21 cellular contexts compared by ENCODE assay signal in the genomic region with DNA sequence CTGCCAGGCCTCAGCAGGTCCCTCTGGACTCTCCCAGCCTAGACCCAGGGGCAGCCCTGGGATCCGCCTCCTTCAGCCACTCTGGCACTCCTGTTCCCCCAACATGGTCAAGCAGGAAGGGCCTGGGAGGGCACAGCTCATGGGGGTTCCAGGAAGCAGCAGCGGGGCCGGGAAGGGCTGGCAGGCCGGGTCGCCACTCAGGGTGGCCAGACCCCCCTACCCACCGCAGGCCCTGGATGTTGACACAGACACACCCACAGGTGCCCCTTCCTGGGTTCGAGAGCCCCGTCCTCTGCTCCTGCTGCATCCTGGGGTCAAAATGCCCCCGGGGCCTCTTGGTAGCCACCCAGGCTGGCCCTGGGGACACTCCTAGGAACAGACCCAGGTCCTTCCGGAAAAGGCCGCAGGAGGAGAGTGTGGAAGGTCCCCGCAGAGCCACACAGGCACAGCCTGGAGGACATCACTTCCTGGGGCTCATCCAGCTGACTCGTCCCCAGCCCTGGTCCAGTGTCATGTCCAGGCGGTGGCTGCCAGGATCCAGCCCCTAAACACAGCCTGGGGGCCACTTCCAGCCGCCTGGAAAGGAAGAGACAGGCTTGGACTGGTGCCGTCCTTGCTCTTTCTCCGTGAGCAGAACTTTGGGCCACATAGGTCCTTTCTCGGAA. TPM values are rescaled to one million over a fixed set of nuclear protein-coding genes. Genes with fewer than 3 reads are reported as not detected.
A peak's percentile ranks its signal among the peaks of the same experiment; 100 is the strongest.
DNase-seq lines count a peak whose midpoint lies in the region; ATAC-seq and TF ChIP-seq lines count a peak whose summit lies in the region.
"Had no signal": no experiment of that assay in that cellular context is flagged by ENCODE, and none has a peak within 500 bp of the region (broad histone marks: within the 10 kb centered on the region; RNA-seq: fewer than 3 reads in every experiment).

No MANE protein-coding gene starts in this region.

- H3K27ac ChIP-seq in 22Rv1 (peak overlapping the region; percentile 99), RWPE2 (ENCODE audit: poor library complexity, severe bottlenecking) (peak overlapping the region; percentile 87), right atrium auricular region (peak overlapping the region; percentile 90 to 95), psoas muscle (peak overlapping the region; percentile 89)
- H3K27ac ChIP-seq: Peyer's patch had no signal

- no peaks in the 10 kb centered on the region for H3K4me1 Mint-ChIP-seq in activated T-helper 17 cell treated with anti-CD3 and anti-CD28 coated beads, Interleukin-2, amount 50 U/mL, for 72 hours

- H3K9me3 ChIP-seq in RWPE2 (ENCODE audit: severe bottlenecking): no peaks in the 10 kb centered on the region
- no peaks in the 10 kb centered on the region for H3K9me3 ChIP-seq in right atrium auricular region
- no peaks in the 10 kb centered on the region for H3K9me3 ChIP-seq in psoas muscle
- H3K9me3 ChIP-seq: Peyer's patch had no signal

- H3K27me3 Mint-ChIP-seq in activated T-helper 17 cell treated with anti-CD3 and anti-CD28 coated beads, Interleukin-2, amount 50 U/mL, for 72 hours: no peaks in the 10 kb centered on the region

- no peak overlapping the region for H3K4me3 Mint-ChIP-seq in activated T-helper 17 cell treated with anti-CD3 and anti-CD28 coated beads, Interleukin-2, amount 50 U/mL, for 72 hours
- H3K4me3 Mint-ChIP-seq: nephron progenitor cell had no signal

- no peak overlapping the region for H3K27ac Mint-ChIP-seq in activated T-helper 17 cell treated with anti-CD3 and anti-CD28 coated beads, Interleukin-2, amount 50 U/mL, for 72 hours
- H3K27ac Mint-ChIP-seq: nephron progenitor cell had no signal

- H3K36me3 ChIP-seq in RWPE2 (ENCODE audit: low read depth) (no peaks in the 10 kb centered on the region), right atrium auricular region (no peaks in the 10 kb centered on the region), psoas muscle (ENCODE audit: insufficient read depth in 1 of 2, low read depth in 1 of 2) (no peaks in the 10 kb centered on the region)
- H3K36me3 ChIP-seq: Peyer's patch had no signal

- H3K27me3 ChIP-seq in RWPE2 (ENCODE audit: insufficient read depth, poor library complexity, severe bottlenecking) (no peaks in the 10 kb centered on the region), right atrium auricular region (no peaks in the 10 kb centered on the region), psoas muscle (ENCODE audit: insufficient read depth in 3 of 3, low read length in 2 of 3) (no peaks in the 10 kb centered on the region)
- H3K27me3 ChIP-seq: Peyer's patch had no signal

- no peaks in the 10 kb centered on the region for H3K36me3 Mint-ChIP-seq in activated T-helper 17 cell treated with anti-CD3 and anti-CD28 coated beads, Interleukin-2, amount 50 U/mL, for 72 hours (ENCODE audit: low read depth)

- TF ChIP-seq CTCF in 22Rv1 (IDR thresholded peaks at IDR 0.05) (no peak), RWPE2 (IDR thresholded peaks at IDR 0.05; ENCODE audit: poor library complexity, severe bottlenecking) (no peak), right atrium auricular region (IDR thresholded peaks at IDR 0.05) (no peak), psoas muscle (IDR thresholded peaks at IDR 0.05) (no peak)

- H3K9me3 Mint-ChIP-seq in activated T-helper 17 cell treated with anti-CD3 and anti-CD28 coated beads, Interleukin-2, amount 50 U/mL, for 72 hours: no peaks in the 10 kb centered on the region
- H3K9me3 Mint-ChIP-seq: nephron progenitor cell had no signal

- intact Hi-C loops in psoas muscle (cut with DNase I): no loop called here

- H3K4me1 ChIP-seq in RWPE2 (ENCODE audit: insufficient read depth, poor library complexity, severe bottlenecking): peaks cover 35% of the 10 kb centered on the region
- peaks cover 0 to 50% of the 10 kb centered on the region in 2 donors for H3K4me1 ChIP-seq in right atrium auricular region
- peaks cover 33% of the 10 kb centered on the region for H3K4me1 ChIP-seq in psoas muscle

- 32 to 40% (median 35%) methylated on average over 16 to 18 of the region's 18 CpGs for WGBS in psoas muscle, 3 donors

- DNase-seq in RWPE2 (ENCODE audit: low spot score) (no peak), right atrium auricular region (ENCODE audit: low spot score) (no peak), psoas muscle (peak in 1 of 2 donors; percentile 85), NCI-H524 treated with DMSO at 0.1 percent for 48 hours (lab: John Stamatoyannopoulos, UW) (no peak)
- DNase-seq in activated T-cell treated with anti-CD3 and anti-CD28 coated beads, Interleukin-2, amount 50 U/mL, for 48 hours: no peak
- DNase-seq: activated CD4-positive, alpha-beta T cell treated with anti-CD3 and anti-CD28 coated beads for 1 hour; activated CD8-positive, alpha-beta memory T cell treated with anti-CD3 and anti-CD28 coated beads, Interleukin-2, amount 50 U/mL, for 4 hours; activated naive CD4-positive, alpha-beta T cell treated with anti-CD3 and anti-CD28 coated beads, Interleukin-2, amount 50 U/mL, for 16 hours; effector CD8-positive, alpha-beta T cell; NCI-H187; NCI-H524; nephron progenitor cell; Peyer's patch; small intestine; stimulated activated naive CD4-positive, alpha-beta T cell had no signal

- H3K4me3 ChIP-seq in RWPE2 (ENCODE audit: severe bottlenecking) (no peak overlapping the region), right atrium auricular region (no peak overlapping the region), psoas muscle (no peak overlapping the region)
- H3K4me3 ChIP-seq: Peyer's patch had no signal

- ATAC-seq in RWPE2 (ENCODE audit: low read depth): no peak
- ATAC-seq in psoas muscle: peak; percentile 51 to 75 (median 60)
- ATAC-seq in HG03520 (IDR thresholded peaks at IDR 0.05; ENCODE audit: unreplicated experiment): no peak
- ATAC-seq in activated T-helper 17 cell treated with anti-CD3 and anti-CD28 coated beads, Interleukin-2, amount 50 U/mL, for 72 hours (replicated peaks): no peak

RNA-seq across cellular contexts. Expression of a gene that starts 6.8 kb away (rescaled TPM):
- total RNA-seq in right atrium auricular region: 10 to 100 TPM; 64.5 to 66.9 TPM
- total RNA-seq in psoas muscle: 100 to 1,000 TPM in 2 of 4 donors, 10 to 100 TPM in 2; 40.5 to 128 (median 84.5) TPM
- polyA plus RNA-seq in psoas muscle: 10 to 100 TPM; 66.4 to 84.5 (median 79.0) TPM
- 100 to 1,000 TPM in 1 of 2 donors, 10 to 100 TPM in 1; 94.8 to 235 TPM for total RNA-seq in activated T-helper 17 cell treated with anti-CD3 and anti-CD28 coated beads, Interleukin-2, amount 50 U/mL, for 72 hours

RNA-seq across cellular contexts. Expression of a gene that starts 35.4 kb away (rescaled TPM):
- total RNA-seq in right atrium auricular region (10 to 100 TPM; 16.1 to 28.5 TPM), psoas muscle (10 to 100 TPM in 3 of 4 donors, 1 to 10 TPM in 1; 9.9 to 14.0 (median 11.5) TPM)
- polyA plus RNA-seq in psoas muscle: 10 to 100 TPM in 2 of 3 donors, 1 to 10 TPM in 1; 8.8 to 14.1 (median 11.6) TPM
- 10 to 100 TPM; 22.7 to 38.6 TPM for total RNA-seq in activated T-helper 17 cell treated with anti-CD3 and anti-CD28 coated beads, Interleukin-2, amount 50 U/mL, for 72 hours

RNA-seq across cellular contexts. Expression of a gene that starts 35.6 kb away (rescaled TPM):
- 10 to 100 TPM; 19.7 to 19.8 TPM for total RNA-seq in right atrium auricular region
- total RNA-seq in psoas muscle: 10 to 100 TPM in 2 of 4 donors, 1 to 10 TPM in 2; 6.5 to 10.8 (median 8.7) TPM
- 10 to 100 TPM in 1 of 3 donors, 1 to 10 TPM in 2; 8.0 to 11.0 (median 8.2) TPM for polyA plus RNA-seq in psoas muscle
- total RNA-seq in activated T-helper 17 cell treated with anti-CD3 and anti-CD28 coated beads, Interleukin-2, amount 50 U/mL, for 72 hours: 10 to 100 TPM; 19.5 to 21.9 TPM

RNA-seq across cellular contexts. Expression of a gene that starts 58.8 kb away (rescaled TPM):
- total RNA-seq in right atrium auricular region (not detected), psoas muscle (not detected)
- polyA plus RNA-seq in psoas muscle: not detected
- total RNA-seq in activated T-helper 17 cell treated with anti-CD3 and anti-CD28 coated beads, Interleukin-2, amount 50 U/mL, for 72 hours: under 1 TPM; 0.09 to 0.42 TPM
- total RNA-seq: bronchial epithelial cell; lung microvascular endothelial cell; T-helper 1 cell treated with Interleukin-12 subunit alpha and Interleukin-12 subunit beta and Interleukin-4 antibody, amounts not matched to agents 30 ng/mL and 1 ng/mL, for 36 hours had no signal

Comparison
In these comparisons a context has a peak if more than half of its experiments do, and no peak if none do; other contexts are left out.
1. ATAC-seq: peak in psoas muscle (4 of 4); none in RWPE2 (single experiment), HG03520 (single experiment) and activated T-helper 17 cell treated with anti-CD3 and anti-CD28 coated beads, Interleukin-2, amount 50 U/mL, for 72 hours (single experiment).
2. Peak in every context shown above with its lines, with median percentiles within 50 percentile points of each other: H3K27ac ChIP-seq.